In genomic region chr3:133655731-133656130, GRCh38 we compare ENCODE assay signal across 22 cellular contexts. TPM values are rescaled to one million over a fixed set of nuclear protein-coding genes. Genes with fewer than 3 reads are reported as not detected.
A peak's percentile ranks its signal among the peaks of the same experiment; 100 is the strongest.
DNase-seq lines count a peak whose midpoint lies in the region; ATAC-seq, FAIRE-seq and TF ChIP-seq lines count a peak whose summit lies in the region.
"Had no signal": no experiment of that assay in that cellular context is flagged by ENCODE, and none has a peak within 500 bp of the region (broad histone marks: within the 10 kb centered on the region; RNA-seq: fewer than 3 reads in every experiment).

No MANE protein-coding gene starts in this region.

- no peaks in the 10 kb centered on the region for H3K9me3 ChIP-seq in keratinocyte (ENCODE audit: control insufficient read depth, low read depth, low read length)
- H3K9me3 ChIP-seq: BLaER1, Caco-2 had no signal

- no peaks in the 10 kb centered on the region for H3K9me1 ChIP-seq in keratinocyte (ENCODE audit: control insufficient read depth, extremely low read depth, insufficient read depth, low read length)

- TF ChIP-seq CTCF in keratinocyte (optimal IDR thresholded peaks at IDR 0.05 in 1 of 3, IDR thresholded peaks at IDR 0.05 in 1 of 3, conservative IDR thresholded peaks at IDR 0.05 in 1 of 3; ENCODE audit: extremely low read depth in 1 of 3, insufficient read depth in 2 of 3, low read length in 3 of 3) = no peak

- H3K4me2 ChIP-seq in keratinocyte (ENCODE audit: control insufficient read depth, extremely low read depth, insufficient read depth, low read depth, low read length) = no peak overlapping the region
- H3K4me2 ChIP-seq: BLaER1, GM23338 had no signal

- no peak overlapping the region for H3K9ac ChIP-seq in keratinocyte (ENCODE audit: control insufficient read depth, extremely low read depth, insufficient read depth, low read length)
- H3K9ac ChIP-seq: BLaER1 had no signal

- no peak overlapping the region for H2AFZ ChIP-seq in keratinocyte (ENCODE audit: control insufficient read depth, low read length)
- H2AFZ ChIP-seq: GM23338 had no signal

- H3K4me1 ChIP-seq in keratinocyte (ENCODE audit: control insufficient read depth, extremely low read depth, insufficient read depth, low read length) = peaks cover 10% of the 10 kb centered on the region

- peak; percentile 20 for FAIRE-seq in keratinocyte (lab: Jason Lieb, UNC)
- FAIRE-seq: A204.1, GM18507 had no signal

- no peaks in the 10 kb centered on the region for H3K27me3 Mint-ChIP-seq in activated T-cell treated with anti-CD3 and anti-CD28 coated beads, Interleukin-2, amount 50 U/mL, for 72 hours (ENCODE audit: low read depth)
- H3K27me3 Mint-ChIP-seq: B cell; CD4-positive, CD25-positive, alpha-beta regulatory T cell had no signal

- H3K79me2 ChIP-seq in keratinocyte (ENCODE audit: control insufficient read depth, insufficient read depth, low read length) = peaks cover 19% of the 10 kb centered on the region

- peaks cover 15 to 54% of the 10 kb centered on the region in 2 donors for H3K36me3 Mint-ChIP-seq in activated T-cell treated with anti-CD3 and anti-CD28 coated beads, Interleukin-2, amount 50 U/mL, for 72 hours (ENCODE audit: insufficient read depth in 2 of 2)

- H3K4me3 ChIP-seq in keratinocyte (ENCODE audit: control insufficient read depth in 2 of 3, extremely low read depth in 1 of 3, insufficient read depth in 2 of 3, low read depth in 1 of 3, low read length in 3 of 3) = no peak overlapping the region
- H3K4me3 ChIP-seq: BLaER1, GM23338 had no signal

- H3K4me3 Mint-ChIP-seq in activated T-cell treated with anti-CD3 and anti-CD28 coated beads, Interleukin-2, amount 50 U/mL, for 72 hours = no peak overlapping the region
- H3K4me3 Mint-ChIP-seq: B cell; CD4-positive, CD25-positive, alpha-beta regulatory T cell; CD8-positive, alpha-beta T cell; GM23338; H9 had no signal

- peak overlapping the region; percentile 15 for H3K27ac Mint-ChIP-seq in activated T-cell treated with anti-CD3 and anti-CD28 coated beads, Interleukin-2, amount 50 U/mL, for 72 hours
- H3K27ac Mint-ChIP-seq: B cell; CD4-positive, CD25-positive, alpha-beta regulatory T cell; CD8-positive, alpha-beta T cell; GM23338; H9 had no signal

- H3K27ac ChIP-seq in keratinocyte (ENCODE audit: control insufficient read depth, insufficient read depth, low read length) = no peak overlapping the region
- H3K27ac ChIP-seq: 22Rv1, BLaER1, C4-2B had no signal

- H3K27me3 ChIP-seq in keratinocyte (ENCODE audit: control insufficient read depth, extremely low read depth, insufficient read depth, low read length) = no peaks in the 10 kb centered on the region
- H3K27me3 ChIP-seq: BLaER1 had no signal

- no peak for ATAC-seq in activated T-cell treated with anti-CD3 and anti-CD28 coated beads, Interleukin-2, amount 50 U/mL, for 72 hours (replicated peaks in 1 of 2)
- ATAC-seq: CD8-positive, alpha-beta T cell; GM23338; HCT116 had no signal

- no peak for DNase-seq in activated T-cell treated with anti-CD3 and anti-CD28 coated beads, Interleukin-2, amount 50 U/mL, for 72 hours
- DNase-seq in activated T-cell treated with anti-CD3 and anti-CD28 coated beads, Interleukin-2, amount 50 U/mL, for 48 hours = no peak
- peak; percentile 44 for DNase-seq in dermis blood vessel endothelial cell
- DNase-seq in keratinocyte (ENCODE audit: low read depth, low spot score) = no peak
- DNase-seq in SIG-M5 (lab: John Stamatoyannopoulos, UW) = no peak
- DNase-seq in D341Med (ENCODE audit: low spot score) = no peak
- DNase-seq: Caco-2; CD4-positive, CD25-positive, alpha-beta regulatory T cell; CD8-positive, alpha-beta T cell; DMS 273 treated with DMSO at 0.1 percent for 48 hours; DMS79; EL; GF-D8; H9 had no signal

- H3K4me1 Mint-ChIP-seq in activated T-cell treated with anti-CD3 and anti-CD28 coated beads, Interleukin-2, amount 50 U/mL, for 72 hours (ENCODE audit: low read depth) = peaks cover 28% of the 10 kb centered on the region

- H3K9me3 Mint-ChIP-seq in activated T-cell treated with anti-CD3 and anti-CD28 coated beads, Interleukin-2, amount 50 U/mL, for 72 hours = no peaks in the 10 kb centered on the region
- H3K9me3 Mint-ChIP-seq: CD4-positive, CD25-positive, alpha-beta regulatory T cell; CD8-positive, alpha-beta T cell; GM23338; H9 had no signal

- peaks cover 7 to 24% of the 10 kb centered on the region in 2 experiments for H3K36me3 ChIP-seq in keratinocyte (ENCODE audit: control insufficient read depth in 2 of 2, extremely low read depth in 1 of 2, insufficient read depth in 2 of 2, low read length in 2 of 2)

- dilution Hi-C loops in keratinocyte (cut with MboI; ENCODE audit: extremely low pct_ligation_motif_present, low sequenced_read_pairs) = no loop called here

- H4K20me1 ChIP-seq in keratinocyte (ENCODE audit: control insufficient read depth, extremely low read depth, insufficient read depth, low read length) = no peaks in the 10 kb centered on the region

RNA-seq across cellular contexts. Expression of gene TOPBP1, which starts 6.0 kb away (rescaled TPM):
- 100 to 1,000 TPM in 1 of 2 donors, 10 to 100 TPM in 1; 86.3 to 102 TPM for total RNA-seq in activated T-cell treated with anti-CD3 and anti-CD28 coated beads, Interleukin-2, amount 50 U/mL, for 72 hours
- total RNA-seq in dermis blood vessel endothelial cell = 35.7 and 51.7 TPM in 2 replicates
- polyA plus RNA-seq in keratinocyte = 19.1 to 26.1 TPM (median 20.7 TPM) in 3 replicates
- 8.9 TPM for polyA plus RNA-seq in keratinocyte (2011; ENCODE audit: low read depth)
- polyA plus RNA-seq in keratinocyte (2011; cell fraction: cytosol; rRNA removed) = 9.6 and 17.0 TPM in 2 replicates
- 31.5 and 43.8 TPM in 2 replicates for polyA plus RNA-seq in keratinocyte (2011; cell fraction: nucleus; rRNA removed)
- polyA plus RNA-seq in keratinocyte (2012; ENCODE audit: low replicate concordance) = 7.7 and 14.1 TPM in 2 replicates
- 6.1 to 38.1 TPM (median 20.0 TPM) in 3 replicates for polyA minus RNA-seq in keratinocyte
- polyA minus RNA-seq in keratinocyte (2011; cell fraction: cytosol; rRNA and poly(A)+ RNA removed) = 11.1 TPM
- 19.7 and 32.5 TPM in 2 replicates for polyA minus RNA-seq in keratinocyte (2011; cell fraction: nucleus; rRNA and poly(A)+ RNA removed)
